Comparison of ENCODE assay signal across 15 cellular contexts in genomic region chr3:908839-909238, GRCh38.
A peak's percentile ranks its signal among the peaks of the same experiment; 100 is the strongest.
DNase-seq lines count a peak whose midpoint lies in the region; ATAC-seq, FAIRE-seq and TF ChIP-seq lines count a peak whose summit lies in the region.
"Had no signal": no experiment of that assay in that cellular context is flagged by ENCODE, and none has a peak within 500 bp of the region (broad histone marks: within the 10 kb centered on the region; RNA-seq: fewer than 3 reads in every experiment).

No MANE protein-coding gene starts in this region.

- H3K4me1 ChIP-seq in endodermal cell (ENCODE audit: control insufficient read depth, insufficient read depth, low read length) (no peaks in the 10 kb centered on the region), HepG2 (ENCODE audit: insufficient read depth, low read length) (no peaks in the 10 kb centered on the region), right lobe of liver (no peaks in the 10 kb centered on the region)

- FAIRE-seq in HepG2 (lab: Jason Lieb, UNC) = no peak

- TF ChIP-seq EP300 in HepG2 (IDR thresholded peaks at IDR 0.05; ENCODE audit: low read depth in 2 of 2, low read length in 2 of 2) (no peak), HepG2 (CRISPR knock-in tag; IDR thresholded peaks at IDR 0.05; ENCODE audit: borderline replicate concordance) (no peak)

- WGBS in endodermal cell (ENCODE audit: insufficient coverage in 1 of 2, insufficient read length in 1 of 2), 2 experiments = 57 to 80% methylated on average over 1 of the region's 2 CpGs
- WGBS in HepG2 (ENCODE audit: low lambda C conversion rate) = 0% methylated on average over 1 of the region's 2 CpGs
- WGBS in right lobe of liver (ENCODE audit: insufficient coverage, low coverage, low lambda C conversion rate, missing lambda C conversion rate) = 40% methylated on average over 2 of the region's 2 CpGs

- H3K27ac ChIP-seq in endodermal cell (ENCODE audit: low read depth, low read length) (no peak overlapping the region), HepG2 (ENCODE audit: extremely low read length, insufficient read depth, low read length) (no peak overlapping the region), right lobe of liver (no peak overlapping the region)

- ATAC-seq in HepG2 = no peak
- ATAC-seq in right lobe of liver = no peak

- DNase-seq in DMS 273 (lab: John Stamatoyannopoulos, UW; ENCODE audit: unreplicated experiment) = peak; percentile 53
- DNase-seq in DMS 273 treated with DMSO at 0.1 percent for 48 hours (lab: John Stamatoyannopoulos, UW) = no peak
- peak; percentile 20 for DNase-seq in OCI-M1 (lab: John Stamatoyannopoulos, UW)
- peak; percentile 75 for DNase-seq in endodermal cell
- peak; percentile 38 for DNase-seq in renal cortical epithelial cell (ENCODE audit: low read depth)
- DNase-seq in HepG2 (ENCODE audit: low spot score) = no peak
- DNase-seq in right lobe of liver = no peak
- no peak for DNase-seq in globus pallidus (ENCODE audit: low spot score)
- DNase-seq: 8988T; activated CD4-positive, alpha-beta T cell treated with anti-CD3 and anti-CD28 coated beads for 48 hours; DMS79; immature natural killer cell; NCI-H226; trophoblast cell had no signal

- TF ChIP-seq CTCF in endodermal cell (conservative IDR thresholded peaks at IDR 0.05) = peak; percentile 85
- no peak for TF ChIP-seq CTCF in HepG2 (CRISPR knock-in tag; IDR thresholded peaks at IDR 0.05)
- TF ChIP-seq CTCF in right lobe of liver (IDR thresholded peaks at IDR 0.05) = no peak

- H3K36me3 ChIP-seq in endodermal cell (ENCODE audit: control insufficient read depth, insufficient read depth, low read length) (no peaks in the 10 kb centered on the region), HepG2 (replicated peaks in 1 of 2; ENCODE audit: control insufficient read depth in 1 of 2, insufficient read depth in 2 of 2, low read length in 2 of 2) (no peaks in the 10 kb centered on the region), right lobe of liver (no peaks in the 10 kb centered on the region)

- H3K4me3 ChIP-seq in endodermal cell (ENCODE audit: low read length) (no peak overlapping the region), HepG2 (replicated peaks in 1 of 3; ENCODE audit: insufficient read depth in 1 of 3, low read depth in 2 of 3, low read length in 3 of 3) (no peak overlapping the region), right lobe of liver (no peak overlapping the region)

- no peaks in the 10 kb centered on the region for H3K27me3 Mint-ChIP-seq in endodermal cell (ENCODE audit: insufficient read depth)
- H3K27me3 Mint-ChIP-seq: central memory CD8-positive, alpha-beta T cell had no signal

- H3K9me3 ChIP-seq in endodermal cell (ENCODE audit: control insufficient read depth, low read length) (peaks cover 45% of the 10 kb centered on the region), HepG2 (ENCODE audit: low read length) (peaks cover 94% of the 10 kb centered on the region), right lobe of liver (no peaks in the 10 kb centered on the region)

- H3K36me3 Mint-ChIP-seq in endodermal cell (ENCODE audit: low read depth) = peaks cover 2% of the 10 kb centered on the region

- H3K79me2 ChIP-seq in HepG2 (ENCODE audit: insufficient read depth, low read length) = no peaks in the 10 kb centered on the region

- no peaks in the 10 kb centered on the region for H3K27me3 ChIP-seq in endodermal cell (ENCODE audit: control insufficient read depth, insufficient read depth, low read length, poor library complexity, severe bottlenecking)
- no peaks in the 10 kb centered on the region for H3K27me3 ChIP-seq in HepG2 (ENCODE audit: control insufficient read depth in 1 of 2, insufficient read depth in 2 of 2, low read length in 2 of 2)
- H3K27me3 ChIP-seq in right lobe of liver = no peaks in the 10 kb centered on the region

- peaks cover 10% of the 10 kb centered on the region for H3K4me1 Mint-ChIP-seq in endodermal cell
- H3K4me1 Mint-ChIP-seq: central memory CD8-positive, alpha-beta T cell; immature natural killer cell had no signal

- no peak overlapping the region for H3K4me2 ChIP-seq in HepG2 (ENCODE audit: low read depth, low read length)

- no peak overlapping the region for H3K9ac ChIP-seq in endodermal cell (ENCODE audit: extremely low read depth, low read length, poor library complexity, severe bottlenecking)
- H3K9ac ChIP-seq in HepG2 (ENCODE audit: insufficient read depth, low read depth, low read length) = no peak overlapping the region

- intact Hi-C loops in HepG2 (cut with micrococcal nuclease; ENCODE audit: unreplicated experiment) (no loop called here), right lobe of liver (cut with DNase I) (no loop called here)

- no peak overlapping the region for H3K27ac Mint-ChIP-seq in endodermal cell
- H3K27ac Mint-ChIP-seq: immature natural killer cell had no signal

- TF ChIP-seq POLR2A in HepG2 (IDR thresholded peaks at IDR 0.05; ENCODE audit: insufficient read depth in 1 of 2, low read depth in 2 of 2, low read length in 2 of 2) (no peak), right lobe of liver (IDR thresholded peaks at IDR 0.05) (no peak)

- BruUV-seq in HepG2 (replicated peaks; lab: Mats Ljungman, UMichigan) = no TSS peak

- TF ChIP-seq RAD21 in HepG2 (CRISPR knock-in tag; IDR thresholded peaks at IDR 0.05) = no peak

- peaks cover 7% of the 10 kb centered on the region for H3K9me3 Mint-ChIP-seq in endodermal cell

- H4K20me1 ChIP-seq in HepG2 (ENCODE audit: insufficient read depth, low read length) = no peaks in the 10 kb centered on the region

- no peak overlapping the region for H3K4me3 Mint-ChIP-seq in endodermal cell
- H3K4me3 Mint-ChIP-seq: central memory CD8-positive, alpha-beta T cell; immature natural killer cell had no signal

- CTCF ChIA-PET in HepG2 (lab: Yijun Ruan, JAX; ENCODE audit: low intra/inter-chr PET ratio, low total read pairs) = no interaction called here

- POLR2A ChIA-PET in HepG2 (lab: Yijun Ruan, JAX) = no interaction called here

- H2AFZ ChIP-seq in HepG2 (ENCODE audit: low read length) = no peak overlapping the region

- in situ Hi-C loops in HepG2 (cut with HindIII; ENCODE audit: extremely low pct_ligation_motif_present, low pct_unique_long_range_greater_than_20kb) = no loop called here

TF ChIP-seq in HepG2, 621 proteins besides CTCF, POLR2A, EP300 and RAD21:
- TF ChIP-seq BRCA1 (CRISPR knock-in tag; IDR thresholded peaks at IDR 0.05) = no peak

Comparison
In these comparisons a context has a peak if more than half of its experiments do, and no peak if none do; other contexts are left out.
1. DNase-seq: peak in DMS 273 (single experiment), OCI-M1 (single experiment), endodermal cell (single experiment) and renal cortical epithelial cell (single experiment); none in DMS 273 treated with DMSO at 0.1 percent for 48 hours (single experiment), HepG2 (single experiment), right lobe of liver (0 of 3) and globus pallidus (single experiment).